Comparison of ENCODE assay signal across 14 cellular contexts in the genomic region with DNA sequence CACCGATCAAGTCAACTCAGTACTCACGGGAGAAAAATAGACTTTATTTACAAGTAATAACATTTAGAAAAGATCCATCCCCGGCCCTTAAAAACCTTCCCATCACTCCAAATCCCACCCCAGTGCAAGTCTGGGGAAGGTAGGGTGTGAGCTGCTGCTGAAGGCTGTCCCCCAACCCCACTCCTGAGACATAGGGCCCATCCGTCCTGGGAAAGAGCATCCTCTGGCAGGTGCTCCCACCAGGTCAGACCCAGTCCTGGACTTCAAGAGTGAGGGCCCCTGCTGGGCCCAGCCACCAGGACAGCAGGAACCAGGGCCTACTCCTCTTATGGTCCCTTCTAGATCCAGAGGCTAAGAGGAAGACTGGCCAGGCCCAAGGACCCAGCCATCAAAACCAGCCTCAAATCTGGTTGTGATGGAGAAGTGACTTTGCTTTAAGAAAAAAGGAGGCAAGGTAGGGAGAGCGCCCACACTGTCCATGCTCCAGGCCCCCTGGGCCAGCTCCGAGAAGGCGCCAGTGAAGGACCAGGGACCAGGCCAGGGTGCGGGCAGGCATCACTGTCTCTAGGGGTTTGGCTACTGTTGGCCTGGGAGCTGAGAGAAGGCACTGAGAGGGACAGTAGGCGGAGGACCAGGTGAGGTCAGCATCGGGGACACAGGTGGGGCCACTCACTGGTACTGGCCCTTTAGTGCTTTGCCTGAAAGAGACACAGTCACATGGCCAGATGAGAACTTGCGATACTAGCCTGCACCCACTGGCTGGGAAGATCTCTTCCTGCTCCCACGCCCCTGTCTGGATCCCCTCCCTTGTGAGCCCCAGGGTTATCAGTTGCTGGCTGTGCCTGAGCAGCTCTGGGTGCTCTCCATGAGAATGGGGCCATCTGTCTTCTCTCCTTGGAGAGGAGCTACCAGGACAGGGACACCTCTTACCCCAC. TPM values are rescaled to one million over a fixed set of nuclear protein-coding genes. Genes with fewer than 3 reads are reported as not detected.
A peak's percentile ranks its signal among the peaks of the same experiment; 100 is the strongest.
DNase-seq lines count a peak whose midpoint lies in the region; ATAC-seq and TF ChIP-seq lines count a peak whose summit lies in the region.
"Had no signal": no experiment of that assay in that cellular context is flagged by ENCODE, and none has a peak within 500 bp of the region (broad histone marks: within the 10 kb centered on the region; RNA-seq: fewer than 3 reads in every experiment).

No MANE protein-coding gene starts in this region.

- H3K4me3 Mint-ChIP-seq in T-helper 1 cell treated with Interleukin-12 subunit alpha and Interleukin-12 subunit beta and Interleukin-4 antibody, amounts not matched to agents 30 μg/mL and 1 μg/mL, for 36 hours, result no peak overlapping the region
- H3K4me3 Mint-ChIP-seq in T-helper 17 cell (no peak overlapping the region), endothelial cell (ENCODE audit: unreplicated experiment) (peak overlapping the region; percentile 28)

- peaks cover 8 to 80% of the 10 kb centered on the region in 2 donors for H3K36me3 ChIP-seq in psoas muscle (ENCODE audit: insufficient read depth in 1 of 2, low read depth in 1 of 2)
- peaks cover 11 to 54% of the 10 kb centered on the region in 2 donors for H3K36me3 ChIP-seq in gastrocnemius medialis

- H3K9me3 ChIP-seq in T-helper 17 cell (ENCODE audit: control insufficient read depth, low read length, poor library complexity, severe bottlenecking) (peaks cover 2% of the 10 kb centered on the region), psoas muscle (no peaks in the 10 kb centered on the region), gastrocnemius medialis (no peaks in the 10 kb centered on the region)
- H3K9me3 ChIP-seq: ascending aorta, testis had no signal

- 78 to 87% (median 79%) methylated on average over 11 to 12 of the region's 12 CpGs for whole genome bisulfite sequencing in psoas muscle, 3 donors

- TF ChIP-seq CTCF in endothelial cell (IDR thresholded peaks at IDR 0.05; ENCODE audit: unreplicated experiment) (no peak), psoas muscle (IDR thresholded peaks at IDR 0.05) (no peak), gastrocnemius medialis (IDR thresholded peaks at IDR 0.05 in 4 of 5, conservative IDR thresholded peaks at IDR 0.05 in 1 of 5) (no peak)

- H3K27me3 Mint-ChIP-seq in T-helper 1 cell treated with Interleukin-12 subunit alpha and Interleukin-12 subunit beta and Interleukin-4 antibody, amounts not matched to agents 30 μg/mL and 1 μg/mL, for 36 hours (ENCODE audit: low read depth), result no peaks in the 10 kb centered on the region
- H3K27me3 Mint-ChIP-seq in T-helper 17 cell, result no peaks in the 10 kb centered on the region
- peaks cover 39% of the 10 kb centered on the region for H3K27me3 Mint-ChIP-seq in endothelial cell (ENCODE audit: unreplicated experiment)

- ATAC-seq in T-helper 17 cell (no peak), psoas muscle (no peak), GM18907 (IDR thresholded peaks at IDR 0.05; ENCODE audit: unreplicated experiment) (no peak), gastrocnemius medialis (no peak)

- DNase-seq in T-helper 1 cell, result no peak
- no peak for DNase-seq in T-helper 17 cell
- DNase-seq in endothelial cell (ENCODE audit: low spot score), result no peak
- no peak for DNase-seq in psoas muscle
- DNase-seq in gastrocnemius medialis, result no peak
- no peak for DNase-seq in SK-N-DZ (ENCODE audit: low spot score)
- DNase-seq: activated CD8-positive, alpha-beta memory T cell treated with anti-CD3 and anti-CD28 coated beads, Interleukin-2, amount 50 U/mL, for 4 hours; effector memory CD4-positive, alpha-beta T cell; NCI-H1436; NCI-H526; testis had no signal

- in situ Hi-C loops in gastrocnemius medialis (cut with MboI; ENCODE audit: low sequenced_read_pairs in 4 of 4), result no loop called here

- peaks cover 44% of the 10 kb centered on the region for H3K36me3 Mint-ChIP-seq in T-helper 1 cell treated with Interleukin-12 subunit alpha and Interleukin-12 subunit beta and Interleukin-4 antibody, amounts not matched to agents 30 μg/mL and 1 μg/mL, for 36 hours (ENCODE audit: low read depth)
- H3K36me3 Mint-ChIP-seq in T-helper 17 cell (ENCODE audit: low read depth) (peaks cover 12% of the 10 kb centered on the region), endothelial cell (ENCODE audit: low read depth, unreplicated experiment) (peaks cover 50% of the 10 kb centered on the region)

- peak overlapping the region; percentile 13 for H3K27ac Mint-ChIP-seq in T-helper 1 cell treated with Interleukin-12 subunit alpha and Interleukin-12 subunit beta and Interleukin-4 antibody, amounts not matched to agents 30 μg/mL and 1 μg/mL, for 36 hours
- H3K27ac Mint-ChIP-seq in T-helper 17 cell, result peak overlapping the region; percentile 91
- no peak overlapping the region for H3K27ac Mint-ChIP-seq in endothelial cell (ENCODE audit: unreplicated experiment)

- no peaks in the 10 kb centered on the region for H3K9me3 Mint-ChIP-seq in T-helper 1 cell treated with Interleukin-12 subunit alpha and Interleukin-12 subunit beta and Interleukin-4 antibody, amounts not matched to agents 30 μg/mL and 1 μg/mL, for 36 hours
- no peaks in the 10 kb centered on the region for H3K9me3 Mint-ChIP-seq in endothelial cell (ENCODE audit: unreplicated experiment)

- H3K4me1 Mint-ChIP-seq in T-helper 1 cell treated with Interleukin-12 subunit alpha and Interleukin-12 subunit beta and Interleukin-4 antibody, amounts not matched to agents 30 μg/mL and 1 μg/mL, for 36 hours (ENCODE audit: low read depth), result peaks cover 18% of the 10 kb centered on the region
- H3K4me1 Mint-ChIP-seq in T-helper 17 cell (peaks cover 28% of the 10 kb centered on the region), endothelial cell (ENCODE audit: unreplicated experiment) (peaks cover 23% of the 10 kb centered on the region)

- H3K27ac ChIP-seq in psoas muscle, result peak overlapping the region; percentile 23
- no peak overlapping the region for H3K27ac ChIP-seq in gastrocnemius medialis
- H3K27ac ChIP-seq: ascending aorta, testis had no signal

- H3K4me3 ChIP-seq in psoas muscle, result no peak overlapping the region
- H3K4me3 ChIP-seq in gastrocnemius medialis, result no peak overlapping the region
- H3K4me3 ChIP-seq: ascending aorta, testis had no signal

- H3K27me3 ChIP-seq in psoas muscle (ENCODE audit: insufficient read depth in 3 of 3, low read length in 2 of 3) (no peaks in the 10 kb centered on the region), gastrocnemius medialis (no peaks in the 10 kb centered on the region)
- H3K27me3 ChIP-seq: ascending aorta, testis had no signal

- H3K4me1 ChIP-seq in psoas muscle, result peaks cover 5% of the 10 kb centered on the region
- peaks cover 13 to 14% of the 10 kb centered on the region in 2 donors for H3K4me1 ChIP-seq in gastrocnemius medialis

- intact Hi-C loops in psoas muscle (cut with DNase I), result no loop called here
- intact Hi-C loops in gastrocnemius medialis (cut with DNase I; ENCODE audit: low total_unique reads), result no loop called here

- TF ChIP-seq POLR2A in gastrocnemius medialis (IDR thresholded peaks at IDR 0.05), result no peak

RNA-seq across cellular contexts. Expression of a gene that starts 4.4 kb away (rescaled TPM):
- total RNA-seq in T-helper 17 cell, result 10 to 100 TPM; 25.7 to 28.0 TPM
- total RNA-seq in endothelial cell (ENCODE audit: unreplicated experiment), result 17.7 TPM
- 1 to 10 TPM; 2.9 to 4.4 (median 3.2) TPM for total RNA-seq in psoas muscle
- polyA plus RNA-seq in psoas muscle, result 1 to 10 TPM; 1.5 to 2.1 (median 2.0) TPM
- 1 to 10 TPM in 3 of 4 donors, under 1 TPM in 1; 0.91 to 3.0 (median 2.5) TPM for total RNA-seq in gastrocnemius medialis
- polyA plus RNA-seq in SK-N-DZ (2014; cell fraction: cytosol; rRNA removed), result 3.5 and 4.6 TPM in 2 replicates
- 24.1 and 42.9 TPM in 2 replicates for polyA plus RNA-seq in SK-N-DZ (2014; cell fraction: nucleus; rRNA removed)
